2 cellular contexts compared by ENCODE assay signal in genomic region chr1:40704817-40705733, GRCh38.
TF ChIP-seq lines count a peak whose summit lies in the region.

No MANE protein-coding gene starts in this region.

TF ChIP-seq in Ishikawa, 13 proteins besides CTCF, POLR2A, EP300 and RAD21:
- TF ChIP-seq, protein P1, sequence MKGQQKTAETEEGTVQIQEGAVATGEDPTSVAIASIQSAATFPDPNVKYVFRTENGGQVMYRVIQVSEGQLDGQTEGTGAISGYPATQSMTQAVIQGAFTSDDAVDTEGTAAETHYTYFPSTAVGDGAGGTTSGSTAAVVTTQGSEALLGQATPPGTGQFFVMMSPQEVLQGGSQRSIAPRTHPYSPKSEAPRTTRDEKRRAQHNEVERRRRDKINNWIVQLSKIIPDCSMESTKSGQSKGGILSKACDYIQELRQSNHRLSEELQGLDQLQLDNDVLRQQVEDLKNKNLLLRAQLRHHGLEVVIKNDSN (IDR thresholded peaks at IDR 0.05): peak; percentile 24; the same call in 1 of the 2 replicates
- no peak for TF ChIP-seq ZBTB7A (IDR thresholded peaks at IDR 0.05; ENCODE audit: low read depth)

TF ChIP-seq in GM12878, 131 proteins besides CTCF, POLR2A, EP300 and RAD21:
- no peak for TF ChIP-seq ZNF384 (IDR thresholded peaks at IDR 0.05; ENCODE audit: borderline replicate concordance, low read depth, low read length)
- no peak for TF ChIP-seq CBX5 (IDR thresholded peaks at IDR 0.05; ENCODE audit: low read depth)
- no peak for TF ChIP-seq IRF4 (IDR thresholded peaks at IDR 0.05; ENCODE audit: low read depth, low read length)
- TF ChIP-seq RAD51 (IDR thresholded peaks at IDR 0.05): peak; percentile 56
- TF ChIP-seq CUX1 (IDR thresholded peaks at IDR 0.05; ENCODE audit: insufficient replicate concordance, low read depth, low read length): no peak
